ENCODE assay signal across 7 cellular contexts in genomic region chr13:71244181-71244580, GRCh38.
"Had no signal": no experiment of that assay in that cellular context is flagged by ENCODE, and none has a peak within 500 bp of the region (broad histone marks: within the 10 kb centered on the region; RNA-seq: fewer than 3 reads in every experiment).

No MANE protein-coding gene starts in this region.

- FAIRE-seq: HepG2, HTR-8/SVneo, K562 had no signal

- H3K27ac Mint-ChIP-seq: IgD-negative memory B cell had no signal

- H3K4me3 ChIP-seq: K562 had no signal

- H3K27ac ChIP-seq: HL-60 had no signal

- H3K4me1 Mint-ChIP-seq: IgD-negative memory B cell had no signal

- H3K27me3 Mint-ChIP-seq: IgD-negative memory B cell had no signal

- H3K9me3 Mint-ChIP-seq: IgD-negative memory B cell had no signal

- DNase-seq: IMR-90, KBM-7 had no signal

- H3K36me3 Mint-ChIP-seq: IgD-negative memory B cell had no signal

- H3K4me3 Mint-ChIP-seq: IgD-negative memory B cell had no signal

- ATAC-seq: HepG2, K562 had no signal
